Comparison of ENCODE assay signal across 27 cellular contexts in genomic region chrX:21581479-21581878, GRCh38.
DNase-seq lines count a peak whose midpoint lies in the region; ATAC-seq, FAIRE-seq and TF ChIP-seq lines count a peak whose summit lies in the region.
"Had no signal": no experiment of that assay in that cellular context is flagged by ENCODE, and none has a peak within 500 bp of the region (broad histone marks: within the 10 kb centered on the region; RNA-seq: fewer than 3 reads in every experiment).

No MANE protein-coding gene starts in this region.

- no peak overlapping the region for H3K4me3 Mint-ChIP-seq in activated CD4-positive, alpha-beta T cell treated with anti-CD3 and anti-CD28 coated beads for 36 hours
- no peak overlapping the region for H3K4me3 Mint-ChIP-seq in activated T-helper 17 cell treated with anti-CD3 and anti-CD28 coated beads, Interleukin-2, amount 50 U/mL, for 72 hours
- no peak overlapping the region for H3K4me3 Mint-ChIP-seq in stimulated activated effector memory CD8-positive, alpha-beta T cell treated with anti-CD3 and anti-CD28 coated beads, Interleukin-12 subunit alpha, Interleukin-12 subunit beta, amount 100 ng/mL, for 72 hours
- no peak overlapping the region for H3K4me3 Mint-ChIP-seq in HFFc6
- H3K4me3 Mint-ChIP-seq: CD14-positive monocyte; CD8-positive, alpha-beta memory T cell had no signal

- H3K27ac Mint-ChIP-seq in activated CD4-positive, alpha-beta T cell treated with anti-CD3 and anti-CD28 coated beads for 36 hours: peak overlapping the region; percentile 60
- no peak overlapping the region for H3K27ac Mint-ChIP-seq in activated T-helper 17 cell treated with anti-CD3 and anti-CD28 coated beads, Interleukin-2, amount 50 U/mL, for 72 hours
- no peak overlapping the region for H3K27ac Mint-ChIP-seq in stimulated activated effector memory CD8-positive, alpha-beta T cell treated with anti-CD3 and anti-CD28 coated beads, Interleukin-12 subunit alpha, Interleukin-12 subunit beta, amount 100 ng/mL, for 72 hours
- H3K27ac Mint-ChIP-seq in HFFc6: no peak overlapping the region
- H3K27ac Mint-ChIP-seq: CD14-positive monocyte; CD8-positive, alpha-beta memory T cell had no signal

- peaks cover 3% of the 10 kb centered on the region for H3K4me1 Mint-ChIP-seq in activated CD4-positive, alpha-beta T cell treated with anti-CD3 and anti-CD28 coated beads for 36 hours
- H3K4me1 Mint-ChIP-seq in activated T-helper 17 cell treated with anti-CD3 and anti-CD28 coated beads, Interleukin-2, amount 50 U/mL, for 72 hours: no peaks in the 10 kb centered on the region
- H3K4me1 Mint-ChIP-seq in stimulated activated effector memory CD8-positive, alpha-beta T cell treated with anti-CD3 and anti-CD28 coated beads, Interleukin-12 subunit alpha, Interleukin-12 subunit beta, amount 100 ng/mL, for 72 hours: no peaks in the 10 kb centered on the region
- no peaks in the 10 kb centered on the region for H3K4me1 Mint-ChIP-seq in HFFc6 (ENCODE audit: low read depth)
- H3K4me1 Mint-ChIP-seq: CD14-positive monocyte; CD8-positive, alpha-beta memory T cell had no signal

- H3K27me3 ChIP-seq in right lobe of liver: no peaks in the 10 kb centered on the region
- H3K27me3 ChIP-seq: BE2C had no signal

- TF ChIP-seq POLR2A in A549 (IDR thresholded peaks at IDR 0.05; ENCODE audit: low read length) (no peak), right lobe of liver (IDR thresholded peaks at IDR 0.05) (no peak)

- peaks cover 6% of the 10 kb centered on the region for H3K36me3 Mint-ChIP-seq in activated CD4-positive, alpha-beta T cell treated with anti-CD3 and anti-CD28 coated beads for 36 hours (ENCODE audit: low read depth)
- no peaks in the 10 kb centered on the region for H3K36me3 Mint-ChIP-seq in activated T-helper 17 cell treated with anti-CD3 and anti-CD28 coated beads, Interleukin-2, amount 50 U/mL, for 72 hours (ENCODE audit: low read depth)
- no peaks in the 10 kb centered on the region for H3K36me3 Mint-ChIP-seq in stimulated activated effector memory CD8-positive, alpha-beta T cell treated with anti-CD3 and anti-CD28 coated beads, Interleukin-12 subunit alpha, Interleukin-12 subunit beta, amount 100 ng/mL, for 72 hours
- H3K36me3 Mint-ChIP-seq in HFFc6 (ENCODE audit: low read depth): no peaks in the 10 kb centered on the region
- H3K36me3 Mint-ChIP-seq: CD14-positive monocyte had no signal

- ATAC-seq in activated CD4-positive, alpha-beta T cell treated with anti-CD3 and anti-CD28 coated beads for 36 hours: peak; percentile 51
- ATAC-seq in A549 (no peak), right lobe of liver (no peak)
- ATAC-seq in activated T-helper 17 cell treated with anti-CD3 and anti-CD28 coated beads, Interleukin-2, amount 50 U/mL, for 72 hours (replicated peaks): peak; percentile 37
- ATAC-seq in stimulated activated effector memory CD8-positive, alpha-beta T cell treated with anti-CD3 and anti-CD28 coated beads, Interleukin-12 subunit alpha, Interleukin-12 subunit beta, amount 100 ng/mL, for 72 hours: peak; percentile 37
- ATAC-seq: HCT116, Panc1 had no signal

- WGBS in A549 (ENCODE audit: missing lambda C conversion rate): 72% methylated on average over 3 of the region's 3 CpGs
- 80% methylated on average over 3 of the region's 3 CpGs for WGBS in right lobe of liver (ENCODE audit: insufficient coverage, low coverage, low lambda C conversion rate, missing lambda C conversion rate)

- no peaks in the 10 kb centered on the region for H3K9me3 ChIP-seq in A549
- H3K9me3 ChIP-seq in right lobe of liver: no peaks in the 10 kb centered on the region
- H3K9me3 ChIP-seq: BE2C had no signal

- POLR2A ChIA-PET in activated CD4-positive, alpha-beta T cell treated with anti-CD3 and anti-CD28 coated beads for 36 hours (lab: Charles Lee): no interaction called here
- POLR2A ChIA-PET in A549 (lab: Yijun Ruan, JAX): no interaction called here

- no peak for TF ChIP-seq RAD21 in A549 (conservative IDR thresholded peaks at IDR 0.05 in 1 of 2, IDR thresholded peaks at IDR 0.05 in 1 of 2)

- peak; percentile 78 for FAIRE-seq in A549 (lab: Jason Lieb, UNC)
- FAIRE-seq: GM12892, GM19239 had no signal

- H3K27ac ChIP-seq in A549 (no peak overlapping the region), right lobe of liver (no peak overlapping the region)
- H3K27ac ChIP-seq: 22Rv1, HL-60, RWPE1 had no signal

- H3K4me3 ChIP-seq in A549 (no peak overlapping the region), right lobe of liver (no peak overlapping the region)

- no peaks in the 10 kb centered on the region for H3K9me3 Mint-ChIP-seq in activated CD4-positive, alpha-beta T cell treated with anti-CD3 and anti-CD28 coated beads for 36 hours (ENCODE audit: low read depth)
- H3K9me3 Mint-ChIP-seq in activated T-helper 17 cell treated with anti-CD3 and anti-CD28 coated beads, Interleukin-2, amount 50 U/mL, for 72 hours: no peaks in the 10 kb centered on the region
- H3K9me3 Mint-ChIP-seq in stimulated activated effector memory CD8-positive, alpha-beta T cell treated with anti-CD3 and anti-CD28 coated beads, Interleukin-12 subunit alpha, Interleukin-12 subunit beta, amount 100 ng/mL, for 72 hours: no peaks in the 10 kb centered on the region
- no peaks in the 10 kb centered on the region for H3K9me3 Mint-ChIP-seq in HFFc6
- H3K9me3 Mint-ChIP-seq: CD8-positive, alpha-beta memory T cell had no signal

- no peak for TF ChIP-seq EP300 in A549 (IDR thresholded peaks at IDR 0.05)

- intact Hi-C loops in activated CD4-positive, alpha-beta T cell treated with anti-CD3 and anti-CD28 coated beads for 36 hours (cut with DNase I, micrococcal nuclease): no loop called here
- intact Hi-C loops in right lobe of liver (cut with DNase I): no loop called here

- no peaks in the 10 kb centered on the region for H3K36me3 ChIP-seq in right lobe of liver
- H3K36me3 ChIP-seq: BE2C had no signal

- DNase-seq in activated CD4-positive, alpha-beta T cell treated with anti-CD3 and anti-CD28 coated beads for 36 hours: no peak
- no peak for DNase-seq in activated CD4-positive, alpha-beta T cell treated with anti-CD3 and anti-CD28 coated beads, Interleukin-2, amount 50 U/mL, for 4 hours
- no peak for DNase-seq in A549 (ENCODE audit: low read depth in 1 of 2, low spot score in 1 of 2)
- DNase-seq in stimulated activated effector memory CD8-positive, alpha-beta T cell treated with anti-CD3 and anti-CD28 coated beads, Interleukin-12 subunit alpha, Interleukin-12 subunit beta, amount 100 ng/mL, for 72 hours (ENCODE audit: low spot score in 2 of 2): no peak
- DNase-seq in HFFc6: no peak
- DNase-seq in right lobe of liver: no peak
- DNase-seq: ACHN; BE2C; CD8-positive, alpha-beta memory T cell; DND-41; NCI-H1092; NCI-H1417 treated with DMSO at 0.1 percent for 48 hours; NCI-H1694 treated with DMSO at 0.1 percent for 48 hours; NCI-H2081; NCI-H2227 treated with DMSO at 0.1 percent for 48 hours; NCI-H510A; NCI-H69; SHP77 had no signal

- H3K4me2 ChIP-seq in A549: no peak overlapping the region

- CTCF ChIA-PET in activated CD4-positive, alpha-beta T cell treated with anti-CD3 and anti-CD28 coated beads for 36 hours (lab: Charles Lee): interaction anchor here (0.5 kb wide), 1 partner anchor 275 kb away, joined by 3 read pairs; the partner anchor contains the start of gene YY2
- CTCF ChIA-PET in A549 (lab: Yijun Ruan, JAX): no interaction called here

- H3K4me1 ChIP-seq in A549 (no peaks in the 10 kb centered on the region), right lobe of liver (no peaks in the 10 kb centered on the region)
- H3K4me1 ChIP-seq: BE2C had no signal

- TF ChIP-seq CTCF in A549 (IDR thresholded peaks at IDR 0.05) (no peak), HFFc6 (IDR thresholded peaks at IDR 0.05) (no peak), right lobe of liver (IDR thresholded peaks at IDR 0.05) (no peak)

- H3K27me3 Mint-ChIP-seq in activated CD4-positive, alpha-beta T cell treated with anti-CD3 and anti-CD28 coated beads for 36 hours: no peaks in the 10 kb centered on the region
- H3K27me3 Mint-ChIP-seq in activated T-helper 17 cell treated with anti-CD3 and anti-CD28 coated beads, Interleukin-2, amount 50 U/mL, for 72 hours: no peaks in the 10 kb centered on the region
- no peaks in the 10 kb centered on the region; the same call in 1 of the 2 replicates for H3K27me3 Mint-ChIP-seq in HFFc6 (ENCODE audit: insufficient read depth)

TF ChIP-seq in A549, 52 proteins besides CTCF, POLR2A, EP300 and RAD21:
- TF ChIP-seq, protein P1, sequence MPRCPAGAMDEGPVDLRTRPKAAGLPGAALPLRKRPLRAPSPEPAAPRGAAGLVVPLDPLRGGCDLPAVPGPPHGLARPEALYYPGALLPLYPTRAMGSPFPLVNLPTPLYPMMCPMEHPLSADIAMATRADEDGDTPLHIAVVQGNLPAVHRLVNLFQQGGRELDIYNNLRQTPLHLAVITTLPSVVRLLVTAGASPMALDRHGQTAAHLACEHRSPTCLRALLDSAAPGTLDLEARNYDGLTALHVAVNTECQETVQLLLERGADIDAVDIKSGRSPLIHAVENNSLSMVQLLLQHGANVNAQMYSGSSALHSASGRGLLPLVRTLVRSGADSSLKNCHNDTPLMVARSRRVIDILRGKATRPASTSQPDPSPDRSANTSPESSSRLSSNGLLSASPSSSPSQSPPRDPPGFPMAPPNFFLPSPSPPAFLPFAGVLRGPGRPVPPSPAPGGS (IDR thresholded peaks at IDR 0.05): no peak
- no peak for TF ChIP-seq HOXB13 (CRISPR knock-in tag; IDR thresholded peaks at IDR 0.05; ENCODE audit: low read depth)
- no peak for TF ChIP-seq JUN (IDR thresholded peaks at IDR 0.05)
- TF ChIP-seq HEYL (CRISPR knock-in tag; IDR thresholded peaks at IDR 0.05): no peak
- no peak for TF ChIP-seq ZNF302 (CRISPR knock-in tag; IDR thresholded peaks at IDR 0.05)
- no peak for TF ChIP-seq PHF8 (IDR thresholded peaks at IDR 0.05; ENCODE audit: borderline replicate concordance, low read depth)

Comparison
In these comparisons a context has a peak if more than half of its experiments do, and no peak if none do; other contexts are left out.
1. ATAC-seq: peak in activated CD4-positive, alpha-beta T cell treated with anti-CD3 and anti-CD28 coated beads for 36 hours (single experiment), activated T-helper 17 cell treated with anti-CD3 and anti-CD28 coated beads, Interleukin-2, amount 50 U/mL, for 72 hours (single experiment) and stimulated activated effector memory CD8-positive, alpha-beta T cell treated with anti-CD3 and anti-CD28 coated beads, Interleukin-12 subunit alpha, Interleukin-12 subunit beta, amount 100 ng/mL, for 72 hours (single experiment); none in A549 (0 of 2) and right lobe of liver (0 of 4).